In genomic region chr16:53504161-53504663, GRCh38 we compare ENCODE assay signal across 8 cellular contexts. TPM values are rescaled to one million over a fixed set of nuclear protein-coding genes. Genes with fewer than 3 reads are reported as not detected.
DNase-seq lines count a peak whose midpoint lies in the region; ATAC-seq and TF ChIP-seq lines count a peak whose summit lies in the region.

No MANE protein-coding gene starts in this region.

- no peaks in the 10 kb centered on the region for H3K9me3 ChIP-seq in uterus

- H3K4me1 ChIP-seq in uterus = peaks cover 8 to 10% of the 10 kb centered on the region in 2 donors

- intact Hi-C loops in uterus (cut with DNase I; ENCODE audit: low total_unique reads) = no loop called here

- H3K27ac Mint-ChIP-seq in IgD-negative memory B cell = peak overlapping the region in 2 of 3 donors; percentile 79 to 95
- H3K27ac Mint-ChIP-seq in nephron = peak overlapping the region; percentile 98 to 99 (median 99)

- no peaks in the 10 kb centered on the region for H3K36me3 ChIP-seq in uterus

- no peak for TF ChIP-seq CTCF in nephron (IDR thresholded peaks at IDR 0.05; ENCODE audit: unreplicated experiment in 3 of 3)
- TF ChIP-seq CTCF in uterus (IDR thresholded peaks at IDR 0.05) = no peak

- no peak for TF ChIP-seq POLR2A in uterus (IDR thresholded peaks at IDR 0.05)

- no peaks in the 10 kb centered on the region for H3K27me3 ChIP-seq in uterus

- H3K4me1 Mint-ChIP-seq in IgD-negative memory B cell (peaks cover 6 to 26% (median 22%) of the 10 kb centered on the region in 3 donors), nephron (peaks cover 35% of the 10 kb centered on the region)

- DNase-seq in C1 segment of cervical spinal cord (lab: John Stamatoyannopoulos, UW) (peak in 11 of 14 donors; percentile 28 to 68 (median 56)), fibroblast of gingiva (ENCODE audit: low read depth) (peak; percentile 68), uterus (peak; percentile 59 to 62), mesenteric fat pad (ENCODE audit: low spot score) (no peak)
- peak; percentile 29 for DNase-seq in activated CD8-positive, alpha-beta memory T cell treated with anti-CD3 and anti-CD28 coated beads, Interleukin-2, amount 50 U/mL, for 4 hours

- peak overlapping the region; percentile 44 to 48 for H3K4me3 ChIP-seq in uterus

- H3K9me3 Mint-ChIP-seq in IgD-negative memory B cell (no peaks in the 10 kb centered on the region), nephron (no peaks in the 10 kb centered on the region)

- no peak for ATAC-seq in HG02642 (IDR thresholded peaks at IDR 0.05; ENCODE audit: poor library complexity, unreplicated experiment)

- peak overlapping the region; percentile 90 to 96 for H3K27ac ChIP-seq in uterus

- H3K36me3 Mint-ChIP-seq in IgD-negative memory B cell = no peaks in the 10 kb centered on the region
- peaks cover 5% of the 10 kb centered on the region for H3K36me3 Mint-ChIP-seq in nephron (ENCODE audit: low read depth)

- no peaks in the 10 kb centered on the region for H3K27me3 Mint-ChIP-seq in IgD-negative memory B cell
- peaks cover 4% of the 10 kb centered on the region for H3K27me3 Mint-ChIP-seq in nephron (ENCODE audit: low read depth)

- H3K4me3 Mint-ChIP-seq in IgD-negative memory B cell (peak overlapping the region; percentile 85 to 99 (median 92)), nephron (peak overlapping the region; percentile 87 to 92 (median 91))

RNA-seq across cellular contexts. Expression of gene AKTIP, which starts 1.2 kb away (rescaled TPM):
- 16.8 TPM for polyA plus RNA-seq in IgD-negative memory B cell
- total RNA-seq in uterus (10 to 100 TPM; 45.0 to 53.7 (median 48.8) TPM), mesenteric fat pad (50.4 TPM)
